ENCODE assay signal across 23 cellular contexts in genomic region chr7:53485354-53485753, GRCh38.
"Had no signal": no experiment of that assay in that cellular context is flagged by ENCODE, and none has a peak within 500 bp of the region (broad histone marks: within the 10 kb centered on the region; RNA-seq: fewer than 3 reads in every experiment).

No MANE protein-coding gene starts in this region.

- H3K36me3 ChIP-seq: heart right ventricle, left ventricle myocardium inferior, neural progenitor cell, vagina, WERI-Rb-1 had no signal

- H3K9me3 Mint-ChIP-seq: neural progenitor cell, type B pancreatic cell had no signal

- H3K36me3 Mint-ChIP-seq: activated naive CD8-positive, alpha-beta T cell treated with anti-CD3 and anti-CD28 coated beads for 36 hours; naive thymus-derived CD8-positive, alpha-beta T cell; neural progenitor cell; stimulated activated memory B cell treated with anti-CD40 and anti-IgM and Interleukin-4, amounts not matched to agents 10 μg/mL and 1 μg/mL and 100 μg/mL, for 72 hours; type B pancreatic cell had no signal

- H3K27ac ChIP-seq: heart right ventricle, left ventricle myocardium inferior, neural progenitor cell, vagina, WERI-Rb-1 had no signal

- H3K4me1 Mint-ChIP-seq: activated naive CD8-positive, alpha-beta T cell treated with anti-CD3 and anti-CD28 coated beads for 36 hours; naive thymus-derived CD8-positive, alpha-beta T cell; neural progenitor cell; stimulated activated memory B cell treated with anti-CD40 and anti-IgM and Interleukin-4, amounts not matched to agents 10 μg/mL and 1 μg/mL and 100 μg/mL, for 72 hours had no signal

- ATAC-seq: activated CD8-positive, alpha-beta T cell treated with anti-CD3 and anti-CD28 coated beads, Interleukin-2, amount 10 ng/mL, durations not matched to agents 7 days and 5 days; heart right ventricle; naive thymus-derived CD8-positive, alpha-beta T cell; sciatic nerve; stimulated activated memory B cell treated with anti-CD40 and anti-IgM and Interleukin-4, amounts not matched to agents 10 μg/mL and 1 μg/mL and 100 μg/mL, for 72 hours had no signal

- H3K4me3 ChIP-seq: heart right ventricle, left ventricle myocardium inferior, neural progenitor cell, smooth muscle cell, vagina had no signal

- H2AFZ ChIP-seq: neural progenitor cell had no signal

- H3K27me3 ChIP-seq: heart right ventricle, neural progenitor cell, vagina had no signal

- H3K4me3 Mint-ChIP-seq: activated CD8-positive, alpha-beta T cell treated with anti-CD3 and anti-CD28 coated beads, Interleukin-2, amount 10 ng/mL, durations not matched to agents 7 days and 5 days; activated naive CD8-positive, alpha-beta T cell treated with anti-CD3 and anti-CD28 coated beads for 36 hours; naive thymus-derived CD8-positive, alpha-beta T cell; neural progenitor cell; stimulated activated memory B cell treated with anti-CD40 and anti-IgM and Interleukin-4, amounts not matched to agents 10 μg/mL and 1 μg/mL and 100 μg/mL, for 72 hours; type B pancreatic cell had no signal

- H3K27ac Mint-ChIP-seq: activated CD8-positive, alpha-beta T cell treated with anti-CD3 and anti-CD28 coated beads, Interleukin-2, amount 10 ng/mL, durations not matched to agents 7 days and 5 days; activated naive CD8-positive, alpha-beta T cell treated with anti-CD3 and anti-CD28 coated beads for 36 hours; activated T-helper 2 cell treated with anti-CD3 and anti-CD28 coated beads, Interferon-gamma antibody, Interleukin-2, Interleukin-4, amounts not matched to agents 10 μg/mL and 5 μg/mL and 100 μg/mL, durations not matched to agents 14 hours and 24 hours and 36 hours; naive thymus-derived CD8-positive, alpha-beta T cell; neural progenitor cell; stimulated activated memory B cell treated with anti-CD40 and anti-IgM and Interleukin-4, amounts not matched to agents 10 μg/mL and 1 μg/mL and 100 μg/mL, for 72 hours; type B pancreatic cell had no signal

- H3K27me3 Mint-ChIP-seq: activated naive CD8-positive, alpha-beta T cell treated with anti-CD3 and anti-CD28 coated beads for 36 hours; naive thymus-derived CD8-positive, alpha-beta T cell; stimulated activated memory B cell treated with anti-CD40 and anti-IgM and Interleukin-4, amounts not matched to agents 10 μg/mL and 1 μg/mL and 100 μg/mL, for 72 hours; type B pancreatic cell had no signal

- H3K4me1 ChIP-seq: heart right ventricle, left ventricle myocardium inferior, neural progenitor cell, vagina had no signal

- DNase-seq: activated CD4-positive, alpha-beta T cell treated with anti-CD3 and anti-CD28 coated beads for 1 hour; activated CD4-positive, alpha-beta T cell treated with anti-CD3 and anti-CD28 coated beads, Interleukin-2, amount 50 U/mL, for 1 hour; activated CD8-positive, alpha-beta T cell treated with anti-CD3 and anti-CD28 coated beads, Interleukin-2, amount 10 ng/mL, durations not matched to agents 7 days and 5 days; activated naive CD4-positive, alpha-beta T cell; activated naive CD8-positive, alpha-beta T cell treated with anti-CD3 and anti-CD28 coated beads for 36 hours; activated T-cell treated with anti-CD3 and anti-CD28 coated beads, Interleukin-2, amount 50 U/mL, for 1 hour; central memory CD4-positive, alpha-beta T cell; dermis blood vessel endothelial cell; effector CD8-positive, alpha-beta T cell; erythroblast; foreskin fibroblast; heart right ventricle; left ventricle myocardium inferior; naive thymus-derived CD8-positive, alpha-beta T cell; stimulated activated CD4-positive, alpha-beta T cell treated with anti-CD3 and anti-CD28 coated beads, Interleukin-15, amount 100 ng/mL, for 24 hours; WERI-Rb-1 had no signal

- H3K4me2 ChIP-seq: neural progenitor cell, smooth muscle cell had no signal
